In the genomic region with DNA sequence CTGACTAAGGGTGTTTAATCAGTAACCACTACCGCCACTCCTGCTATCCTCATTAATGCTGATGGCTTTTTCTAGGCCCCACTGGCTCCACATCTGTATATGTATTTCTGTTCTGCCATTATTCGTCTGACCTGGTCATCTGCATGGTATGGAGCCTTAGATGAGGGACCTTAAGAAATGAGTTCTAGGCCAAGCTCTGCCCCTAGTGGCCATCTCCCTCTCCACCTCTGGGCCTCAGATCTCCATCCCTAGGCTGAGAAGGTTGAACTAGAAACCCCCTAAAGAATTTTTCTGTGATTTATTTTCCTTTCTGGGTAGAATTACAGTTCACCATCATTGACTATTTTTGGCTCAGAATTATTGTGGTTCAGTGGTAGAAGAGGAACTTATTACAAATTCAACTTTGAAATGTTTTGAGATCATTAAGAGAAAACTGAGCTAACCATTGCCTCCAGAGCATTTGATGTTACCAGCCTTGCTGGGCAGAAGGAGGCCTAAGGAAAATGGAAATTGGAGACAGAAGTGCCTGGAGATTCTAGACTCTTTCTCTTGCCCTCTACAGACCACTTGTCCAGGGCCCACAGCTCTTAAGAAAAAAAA, we compare ENCODE assay signal across 1 cellular context.
TF ChIP-seq lines count a peak whose summit lies in the region.

No MANE protein-coding gene starts in this region.

TF ChIP-seq in H1, 55 proteins besides CTCF, POLR2A, EP300 and RAD21 (continued from another document):
- TF ChIP-seq MAFK (IDR thresholded peaks at IDR 0.05; ENCODE audit: low read depth, low read length) (no peak), SP4 (IDR thresholded peaks at IDR 0.05; ENCODE audit: low read length) (no peak), CEBPB (IDR thresholded peaks at IDR 0.05; ENCODE audit: low read depth, low read length) (no peak), SIN3A (conservative IDR thresholded peaks at IDR 0.05 in 1 of 2, IDR thresholded peaks at IDR 0.05 in 1 of 2; ENCODE audit: low read depth in 1 of 2, low read length in 2 of 2) (no peak), RNF2 (IDR thresholded peaks at IDR 0.05; ENCODE audit: borderline replicate concordance, low read depth, low read length, missing control alignments, poor library complexity, severe bottlenecking) (no peak), FOSL1 (IDR thresholded peaks at IDR 0.05; ENCODE audit: insufficient read depth, low read depth, low read length) (no peak), KDM4A (IDR thresholded peaks at IDR 0.05; ENCODE audit: low read depth, low read length, severe bottlenecking) (no peak)
- TF ChIP-seq, protein P1, sequence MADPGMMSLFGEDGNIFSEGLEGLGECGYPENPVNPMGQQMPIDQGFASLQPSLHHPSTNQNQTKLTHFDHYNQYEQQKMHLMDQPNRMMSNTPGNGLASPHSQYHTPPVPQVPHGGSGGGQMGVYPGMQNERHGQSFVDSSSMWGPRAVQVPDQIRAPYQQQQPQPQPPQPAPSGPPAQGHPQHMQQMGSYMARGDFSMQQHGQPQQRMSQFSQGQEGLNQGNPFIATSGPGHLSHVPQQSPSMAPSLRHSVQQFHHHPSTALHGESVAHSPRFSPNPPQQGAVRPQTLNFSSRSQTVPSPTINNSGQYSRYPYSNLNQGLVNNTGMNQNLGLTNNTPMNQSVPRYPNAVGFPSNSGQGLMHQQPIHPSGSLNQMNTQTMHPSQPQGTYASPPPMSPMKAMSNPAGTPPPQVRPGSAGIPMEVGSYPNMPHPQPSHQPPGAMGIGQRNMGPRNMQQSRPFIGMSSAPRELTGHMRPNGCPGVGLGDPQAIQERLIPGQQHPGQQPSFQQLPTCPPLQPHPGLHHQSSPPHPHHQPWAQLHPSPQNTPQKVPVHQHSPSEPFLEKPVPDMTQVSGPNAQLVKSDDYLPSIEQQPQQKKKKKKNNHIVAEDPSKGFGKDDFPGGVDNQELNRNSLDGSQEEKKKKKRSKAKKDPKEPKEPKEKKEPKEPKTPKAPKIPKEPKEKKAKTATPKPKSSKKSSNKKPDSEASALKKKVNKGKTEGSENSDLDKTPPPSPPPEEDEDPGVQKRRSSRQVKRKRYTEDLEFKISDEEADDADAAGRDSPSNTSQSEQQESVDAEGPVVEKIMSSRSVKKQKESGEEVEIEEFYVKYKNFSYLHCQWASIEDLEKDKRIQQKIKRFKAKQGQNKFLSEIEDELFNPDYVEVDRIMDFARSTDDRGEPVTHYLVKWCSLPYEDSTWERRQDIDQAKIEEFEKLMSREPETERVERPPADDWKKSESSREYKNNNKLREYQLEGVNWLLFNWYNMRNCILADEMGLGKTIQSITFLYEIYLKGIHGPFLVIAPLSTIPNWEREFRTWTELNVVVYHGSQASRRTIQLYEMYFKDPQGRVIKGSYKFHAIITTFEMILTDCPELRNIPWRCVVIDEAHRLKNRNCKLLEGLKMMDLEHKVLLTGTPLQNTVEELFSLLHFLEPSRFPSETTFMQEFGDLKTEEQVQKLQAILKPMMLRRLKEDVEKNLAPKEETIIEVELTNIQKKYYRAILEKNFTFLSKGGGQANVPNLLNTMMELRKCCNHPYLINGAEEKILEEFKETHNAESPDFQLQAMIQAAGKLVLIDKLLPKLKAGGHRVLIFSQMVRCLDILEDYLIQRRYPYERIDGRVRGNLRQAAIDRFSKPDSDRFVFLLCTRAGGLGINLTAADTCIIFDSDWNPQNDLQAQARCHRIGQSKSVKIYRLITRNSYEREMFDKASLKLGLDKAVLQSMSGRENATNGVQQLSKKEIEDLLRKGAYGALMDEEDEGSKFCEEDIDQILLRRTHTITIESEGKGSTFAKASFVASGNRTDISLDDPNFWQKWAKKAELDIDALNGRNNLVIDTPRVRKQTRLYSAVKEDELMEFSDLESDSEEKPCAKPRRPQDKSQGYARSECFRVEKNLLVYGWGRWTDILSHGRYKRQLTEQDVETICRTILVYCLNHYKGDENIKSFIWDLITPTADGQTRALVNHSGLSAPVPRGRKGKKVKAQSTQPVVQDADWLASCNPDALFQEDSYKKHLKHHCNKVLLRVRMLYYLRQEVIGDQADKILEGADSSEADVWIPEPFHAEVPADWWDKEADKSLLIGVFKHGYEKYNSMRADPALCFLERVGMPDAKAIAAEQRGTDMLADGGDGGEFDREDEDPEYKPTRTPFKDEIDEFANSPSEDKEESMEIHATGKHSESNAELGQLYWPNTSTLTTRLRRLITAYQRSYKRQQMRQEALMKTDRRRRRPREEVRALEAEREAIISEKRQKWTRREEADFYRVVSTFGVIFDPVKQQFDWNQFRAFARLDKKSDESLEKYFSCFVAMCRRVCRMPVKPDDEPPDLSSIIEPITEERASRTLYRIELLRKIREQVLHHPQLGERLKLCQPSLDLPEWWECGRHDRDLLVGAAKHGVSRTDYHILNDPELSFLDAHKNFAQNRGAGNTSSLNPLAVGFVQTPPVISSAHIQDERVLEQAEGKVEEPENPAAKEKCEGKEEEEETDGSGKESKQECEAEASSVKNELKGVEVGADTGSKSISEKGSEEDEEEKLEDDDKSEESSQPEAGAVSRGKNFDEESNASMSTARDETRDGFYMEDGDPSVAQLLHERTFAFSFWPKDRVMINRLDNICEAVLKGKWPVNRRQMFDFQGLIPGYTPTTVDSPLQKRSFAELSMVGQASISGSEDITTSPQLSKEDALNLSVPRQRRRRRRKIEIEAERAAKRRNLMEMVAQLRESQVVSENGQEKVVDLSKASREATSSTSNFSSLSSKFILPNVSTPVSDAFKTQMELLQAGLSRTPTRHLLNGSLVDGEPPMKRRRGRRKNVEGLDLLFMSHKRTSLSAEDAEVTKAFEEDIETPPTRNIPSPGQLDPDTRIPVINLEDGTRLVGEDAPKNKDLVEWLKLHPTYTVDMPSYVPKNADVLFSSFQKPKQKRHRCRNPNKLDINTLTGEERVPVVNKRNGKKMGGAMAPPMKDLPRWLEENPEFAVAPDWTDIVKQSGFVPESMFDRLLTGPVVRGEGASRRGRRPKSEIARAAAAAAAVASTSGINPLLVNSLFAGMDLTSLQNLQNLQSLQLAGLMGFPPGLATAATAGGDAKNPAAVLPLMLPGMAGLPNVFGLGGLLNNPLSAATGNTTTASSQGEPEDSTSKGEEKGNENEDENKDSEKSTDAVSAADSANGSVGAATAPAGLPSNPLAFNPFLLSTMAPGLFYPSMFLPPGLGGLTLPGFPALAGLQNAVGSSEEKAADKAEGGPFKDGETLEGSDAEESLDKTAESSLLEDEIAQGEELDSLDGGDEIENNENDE (IDR thresholded peaks at IDR 0.05; ENCODE audit: insufficient replicate concordance, low read length) = no peak
